Comparison of ENCODE assay signal across 1 cellular context in genomic region chr6:108560463-108561308, GRCh38.
TF ChIP-seq lines count a peak whose summit lies in the region.

FOXO3 (plus strand) TSS chr6:108560917; CDS start chr6:108561209, 292 bp downstream.

TF ChIP-seq in HepG2, 621 proteins besides CTCF, POLR2A, EP300 and RAD21 (continued from another document and continues in another):
- TF ChIP-seq ZHX2 (IDR thresholded peaks at IDR 0.05; ENCODE audit: low read depth) (no peak), ZHX2 (CRISPR knock-in tag; IDR thresholded peaks at IDR 0.05; ENCODE audit: borderline replicate concordance) (no peak; the same call in 1 of the 2 replicates), PHF8 (CRISPR knock-in tag; IDR thresholded peaks at IDR 0.05) (peak; percentile 54), MZF1 (CRISPR knock-in tag; IDR thresholded peaks at IDR 0.05; ENCODE audit: borderline replicate concordance) (no peak), ZNF672 (CRISPR knock-in tag; IDR thresholded peaks at IDR 0.05) (no peak), ATAD3A (CRISPR knock-in tag; IDR thresholded peaks at IDR 0.05) (no peak), MLX (CRISPR knock-in tag; IDR thresholded peaks at IDR 0.05) (no peak), ZNF512B (CRISPR knock-in tag; IDR thresholded peaks at IDR 0.05; ENCODE audit: borderline replicate concordance) (no peak), MNT (IDR thresholded peaks at IDR 0.05) (no peak), ZNF619 (CRISPR knock-in tag; IDR thresholded peaks at IDR 0.05) (no peak), MBNL3 (CRISPR knock-in tag; conservative IDR thresholded peaks at IDR 0.05) (no peak), ZNF800 (CRISPR knock-in tag; IDR thresholded peaks at IDR 0.05) (no peak), ZNF256 (CRISPR knock-in tag; conservative IDR thresholded peaks at IDR 0.05) (no peak), HINFP (CRISPR knock-in tag; IDR thresholded peaks at IDR 0.05; ENCODE audit: low read depth) (no peak), HDAC6 (IDR thresholded peaks at IDR 0.05; ENCODE audit: low read depth, low read length) (no peak), JARID2 (CRISPR knock-in tag; IDR thresholded peaks at IDR 0.05; ENCODE audit: insufficient replicate concordance) (no peak), FOXJ3 (CRISPR knock-in tag; IDR thresholded peaks at IDR 0.05; ENCODE audit: borderline replicate concordance) (no peak), ZSCAN21 (CRISPR knock-in tag; IDR thresholded peaks at IDR 0.05; ENCODE audit: borderline replicate concordance) (no peak), ZNF343 (CRISPR knock-in tag; IDR thresholded peaks at IDR 0.05) (no peak), CC2D1A (CRISPR knock-in tag; IDR thresholded peaks at IDR 0.05) (no peak), PHF5A (CRISPR knock-in tag; IDR thresholded peaks at IDR 0.05; ENCODE audit: low read depth, unreplicated experiment) (no peak), CREM (IDR thresholded peaks at IDR 0.05) (no peak), CREM (CRISPR knock-in tag; IDR thresholded peaks at IDR 0.05) (no peak), SMARCC2 (IDR thresholded peaks at IDR 0.05) (no peak), RARG (CRISPR knock-in tag; IDR thresholded peaks at IDR 0.05; ENCODE audit: low read depth) (no peak), SETDB1 (CRISPR knock-in tag; IDR thresholded peaks at IDR 0.05; ENCODE audit: borderline replicate concordance) (no peak), ZNF512 (CRISPR knock-in tag; IDR thresholded peaks at IDR 0.05) (no peak), CCDC6 (CRISPR knock-in tag; IDR thresholded peaks at IDR 0.05) (peak; percentile 72), SP4 (CRISPR knock-in tag; IDR thresholded peaks at IDR 0.05) (no peak), TFE3 (CRISPR knock-in tag; IDR thresholded peaks at IDR 0.05) (no peak), MXD3 (CRISPR knock-in tag; IDR thresholded peaks at IDR 0.05) (no peak), ZNF687 (CRISPR knock-in tag; IDR thresholded peaks at IDR 0.05) (peak; percentile 72), POLR2AphosphoS2 (IDR thresholded peaks at IDR 0.05; ENCODE audit: low read depth, low read length) (no peak), EEA1 (CRISPR knock-in tag; IDR thresholded peaks at IDR 0.05; ENCODE audit: borderline replicate concordance) (no peak)
